ENCODE assay signal across 1 cellular context in genomic region chr9:124511891-124512805, GRCh38.
A peak's percentile ranks its signal among the peaks of the same experiment; 100 is the strongest.
TF ChIP-seq lines count a peak whose summit lies in the region.

No MANE protein-coding gene starts in this region.

TF ChIP-seq in HepG2, 621 proteins besides CTCF, POLR2A, EP300 and RAD21 (continued from another document and continues in another):
- TF ChIP-seq ZBTB26 (CRISPR knock-in tag; IDR thresholded peaks at IDR 0.05; ENCODE audit: borderline replicate concordance): peak; percentile 16; the same call in 1 of the 2 replicates
- no peak for TF ChIP-seq NONO (IDR thresholded peaks at IDR 0.05)
- TF ChIP-seq NONO (CRISPR knock-in tag; conservative IDR thresholded peaks at IDR 0.05): peak; percentile 80
- TF ChIP-seq RFX1 (IDR thresholded peaks at IDR 0.05): no peak
- TF ChIP-seq MTA1 (CRISPR knock-in tag; IDR thresholded peaks at IDR 0.05; ENCODE audit: borderline replicate concordance): peak; percentile 97
- TF ChIP-seq ZNF547 (CRISPR knock-in tag; IDR thresholded peaks at IDR 0.05): no peak
- TF ChIP-seq SMC3 (IDR thresholded peaks at IDR 0.05; ENCODE audit: low read length): no peak
- no peak for TF ChIP-seq BRCA1 (CRISPR knock-in tag; IDR thresholded peaks at IDR 0.05)
- TF ChIP-seq, protein P1, sequence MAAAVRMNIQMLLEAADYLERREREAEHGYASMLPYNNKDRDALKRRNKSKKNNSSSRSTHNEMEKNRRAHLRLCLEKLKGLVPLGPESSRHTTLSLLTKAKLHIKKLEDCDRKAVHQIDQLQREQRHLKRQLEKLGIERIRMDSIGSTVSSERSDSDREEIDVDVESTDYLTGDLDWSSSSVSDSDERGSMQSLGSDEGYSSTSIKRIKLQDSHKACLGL (CRISPR knock-in tag; IDR thresholded peaks at IDR 0.05): peak; percentile 24; the same call in 1 of the 2 replicates
- no peak for TF ChIP-seq MAFF (IDR thresholded peaks at IDR 0.05; ENCODE audit: low read depth, low read length)
- TF ChIP-seq, protein P2, sequence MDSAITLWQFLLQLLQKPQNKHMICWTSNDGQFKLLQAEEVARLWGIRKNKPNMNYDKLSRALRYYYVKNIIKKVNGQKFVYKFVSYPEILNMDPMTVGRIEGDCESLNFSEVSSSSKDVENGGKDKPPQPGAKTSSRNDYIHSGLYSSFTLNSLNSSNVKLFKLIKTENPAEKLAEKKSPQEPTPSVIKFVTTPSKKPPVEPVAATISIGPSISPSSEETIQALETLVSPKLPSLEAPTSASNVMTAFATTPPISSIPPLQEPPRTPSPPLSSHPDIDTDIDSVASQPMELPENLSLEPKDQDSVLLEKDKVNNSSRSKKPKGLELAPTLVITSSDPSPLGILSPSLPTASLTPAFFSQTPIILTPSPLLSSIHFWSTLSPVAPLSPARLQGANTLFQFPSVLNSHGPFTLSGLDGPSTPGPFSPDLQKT (CRISPR knock-in tag; IDR thresholded peaks at IDR 0.05; ENCODE audit: borderline replicate concordance): no peak
- TF ChIP-seq STAG1 (CRISPR knock-in tag; IDR thresholded peaks at IDR 0.05): no peak
- peak; percentile 29; the same call in 1 of the 2 replicates for TF ChIP-seq MLX (CRISPR knock-in tag; IDR thresholded peaks at IDR 0.05)
- TF ChIP-seq, protein P3, sequence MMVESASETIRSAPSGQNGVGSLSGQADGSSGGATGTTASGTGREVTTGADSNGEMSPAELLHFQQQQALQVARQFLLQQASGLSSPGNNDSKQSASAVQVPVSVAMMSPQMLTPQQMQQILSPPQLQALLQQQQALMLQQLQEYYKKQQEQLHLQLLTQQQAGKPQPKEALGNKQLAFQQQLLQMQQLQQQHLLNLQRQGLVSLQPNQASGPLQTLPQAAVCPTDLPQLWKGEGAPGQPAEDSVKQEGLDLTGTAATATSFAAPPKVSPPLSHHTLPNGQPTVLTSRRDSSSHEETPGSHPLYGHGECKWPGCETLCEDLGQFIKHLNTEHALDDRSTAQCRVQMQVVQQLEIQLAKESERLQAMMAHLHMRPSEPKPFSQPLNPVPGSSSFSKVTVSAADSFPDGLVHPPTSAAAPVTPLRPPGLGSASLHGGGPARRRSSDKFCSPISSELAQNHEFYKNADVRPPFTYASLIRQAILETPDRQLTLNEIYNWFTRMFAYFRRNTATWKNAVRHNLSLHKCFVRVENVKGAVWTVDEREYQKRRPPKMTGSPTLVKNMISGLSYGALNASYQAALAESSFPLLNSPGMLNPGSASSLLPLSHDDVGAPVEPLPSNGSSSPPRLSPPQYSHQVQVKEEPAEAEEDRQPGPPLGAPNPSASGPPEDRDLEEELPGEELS (CRISPR knock-in tag; IDR thresholded peaks at IDR 0.05): peak; percentile 60
- TF ChIP-seq, protein P4, sequence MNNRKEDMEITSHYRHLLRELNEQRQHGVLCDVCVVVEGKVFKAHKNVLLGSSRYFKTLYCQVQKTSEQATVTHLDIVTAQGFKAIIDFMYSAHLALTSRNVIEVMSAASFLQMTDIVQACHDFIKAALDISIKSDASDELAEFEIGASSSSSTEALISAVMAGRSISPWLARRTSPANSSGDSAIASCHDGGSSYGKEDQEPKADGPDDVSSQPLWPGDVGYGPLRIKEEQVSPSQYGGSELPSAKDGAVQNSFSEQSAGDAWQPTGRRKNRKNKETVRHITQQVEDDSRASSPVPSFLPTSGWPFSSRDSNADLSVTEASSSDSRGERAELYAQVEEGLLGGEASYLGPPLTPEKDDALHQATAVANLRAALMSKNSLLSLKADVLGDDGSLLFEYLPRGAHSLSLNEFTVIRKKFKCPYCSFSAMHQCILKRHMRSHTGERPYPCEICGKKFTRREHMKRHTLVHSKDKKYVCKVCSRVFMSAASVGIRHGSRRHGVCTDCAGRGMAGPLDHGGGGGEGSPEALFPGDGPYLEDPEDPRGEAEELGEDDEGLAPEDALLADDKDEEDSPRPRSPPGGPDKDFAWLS (CRISPR knock-in tag; IDR thresholded peaks at IDR 0.05; ENCODE audit: borderline replicate concordance): no peak
- TF ChIP-seq ATAD3A (CRISPR knock-in tag; IDR thresholded peaks at IDR 0.05): no peak
- TF ChIP-seq ZNF761 (CRISPR knock-in tag; conservative IDR thresholded peaks at IDR 0.05): 0 out of 2 replicates have a peak, but pooled peaks have one; percentile 47
- TF ChIP-seq CHCHD3 (CRISPR knock-in tag; IDR thresholded peaks at IDR 0.05): no peak
- TF ChIP-seq ZNF414 (CRISPR knock-in tag; IDR thresholded peaks at IDR 0.05): peak; percentile 41; the same call in 1 of the 2 replicates
- TF ChIP-seq ATRX (CRISPR knock-in tag; IDR thresholded peaks at IDR 0.05; ENCODE audit: borderline replicate concordance): no peak
- 0 out of 2 replicates have a peak, but pooled peaks have one; percentile 27 for TF ChIP-seq ZNF205 (CRISPR knock-in tag; IDR thresholded peaks at IDR 0.05)
- peak; percentile 56; the same call in 1 of the 2 replicates for TF ChIP-seq TBX2 (CRISPR knock-in tag; IDR thresholded peaks at IDR 0.05; ENCODE audit: borderline replicate concordance)
- TF ChIP-seq MED8 (CRISPR knock-in tag; IDR thresholded peaks at IDR 0.05; ENCODE audit: insufficient replicate concordance): peak; percentile 20
- TF ChIP-seq ZNF777 (CRISPR knock-in tag; IDR thresholded peaks at IDR 0.05): peak; percentile 10; the same call in 1 of the 2 replicates
- no peak for TF ChIP-seq CAMTA2 (CRISPR knock-in tag; IDR thresholded peaks at IDR 0.05; ENCODE audit: borderline replicate concordance)
- TF ChIP-seq ZNF678 (CRISPR knock-in tag; IDR thresholded peaks at IDR 0.05): no peak
- no peak; the same call in 1 of the 2 replicates for TF ChIP-seq ZNF430 (CRISPR knock-in tag; IDR thresholded peaks at IDR 0.05)
- TF ChIP-seq ZNF124 (CRISPR knock-in tag; IDR thresholded peaks at IDR 0.05): 0 out of 2 replicates have a peak, but pooled peaks have one; percentile 9
- TF ChIP-seq MED13 (CRISPR knock-in tag; IDR thresholded peaks at IDR 0.05): 0 out of 2 replicates have a peak, but pooled peaks have one; percentile 46
- TF ChIP-seq, protein P5, sequence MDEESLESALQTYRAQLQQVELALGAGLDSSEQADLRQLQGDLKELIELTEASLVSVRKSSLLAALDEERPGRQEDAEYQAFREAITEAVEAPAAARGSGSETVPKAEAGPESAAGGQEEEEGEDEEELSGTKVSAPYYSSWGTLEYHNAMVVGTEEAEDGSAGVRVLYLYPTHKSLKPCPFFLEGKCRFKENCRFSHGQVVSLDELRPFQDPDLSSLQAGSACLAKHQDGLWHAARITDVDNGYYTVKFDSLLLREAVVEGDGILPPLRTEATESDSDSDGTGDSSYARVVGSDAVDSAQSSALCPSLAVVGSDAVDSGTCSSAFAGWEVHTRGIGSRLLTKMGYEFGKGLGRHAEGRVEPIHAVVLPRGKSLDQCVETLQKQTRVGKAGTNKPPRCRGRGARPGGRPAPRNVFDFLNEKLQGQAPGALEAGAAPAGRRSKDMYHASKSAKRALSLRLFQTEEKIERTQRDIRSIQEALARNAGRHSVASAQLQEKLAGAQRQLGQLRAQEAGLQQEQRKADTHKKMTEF (CRISPR knock-in tag; IDR thresholded peaks at IDR 0.05): 0 out of 2 replicates have a peak, but pooled peaks have one; percentile 39
- TF ChIP-seq U2AF2 (IDR thresholded peaks at IDR 0.05; ENCODE audit: low read depth, low read length): no peak
- TF ChIP-seq ZNF331 (CRISPR knock-in tag; IDR thresholded peaks at IDR 0.05): peak; percentile 50; the same call in 1 of the 2 replicates
- TF ChIP-seq ZNF674 (CRISPR knock-in tag; IDR thresholded peaks at IDR 0.05; ENCODE audit: low read depth): no peak
- no peak; the same call in 1 of the 2 replicates for TF ChIP-seq NRL (CRISPR knock-in tag; IDR thresholded peaks at IDR 0.05; ENCODE audit: borderline replicate concordance)
- no peak; the same call in none of the 2 replicates for TF ChIP-seq ZNF652 (CRISPR knock-in tag; IDR thresholded peaks at IDR 0.05; ENCODE audit: borderline replicate concordance, low read depth)
- peak; percentile 94 for TF ChIP-seq HNF4A (CRISPR knock-in tag; IDR thresholded peaks at IDR 0.05)
- peak; percentile 81 for TF ChIP-seq HOXA3 (CRISPR knock-in tag; IDR thresholded peaks at IDR 0.05)
- TF ChIP-seq, protein P6, sequence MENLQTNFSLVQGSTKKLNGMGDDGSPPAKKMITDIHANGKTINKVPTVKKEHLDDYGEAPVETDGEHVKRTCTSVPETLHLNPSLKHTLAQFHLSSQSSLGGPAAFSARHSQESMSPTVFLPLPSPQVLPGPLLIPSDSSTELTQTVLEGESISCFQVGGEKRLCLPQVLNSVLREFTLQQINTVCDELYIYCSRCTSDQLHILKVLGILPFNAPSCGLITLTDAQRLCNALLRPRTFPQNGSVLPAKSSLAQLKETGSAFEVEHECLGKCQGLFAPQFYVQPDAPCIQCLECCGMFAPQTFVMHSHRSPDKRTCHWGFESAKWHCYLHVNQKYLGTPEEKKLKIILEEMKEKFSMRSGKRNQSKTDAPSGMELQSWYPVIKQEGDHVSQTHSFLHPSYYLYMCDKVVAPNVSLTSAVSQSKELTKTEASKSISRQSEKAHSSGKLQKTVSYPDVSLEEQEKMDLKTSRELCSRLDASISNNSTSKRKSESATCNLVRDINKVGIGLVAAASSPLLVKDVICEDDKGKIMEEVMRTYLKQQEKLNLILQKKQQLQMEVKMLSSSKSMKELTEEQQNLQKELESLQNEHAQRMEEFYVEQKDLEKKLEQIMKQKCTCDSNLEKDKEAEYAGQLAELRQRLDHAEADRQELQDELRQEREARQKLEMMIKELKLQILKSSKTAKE (CRISPR knock-in tag; IDR thresholded peaks at IDR 0.05; ENCODE audit: borderline replicate concordance): peak; percentile 43; the same call in 1 of the 2 replicates
- TF ChIP-seq ZMAT5 (CRISPR knock-in tag; IDR thresholded peaks at IDR 0.05; ENCODE audit: borderline replicate concordance, low read depth): no peak
- no peak for TF ChIP-seq TMF1 (CRISPR knock-in tag; IDR thresholded peaks at IDR 0.05; ENCODE audit: low read depth)
- TF ChIP-seq KDM3A (CRISPR knock-in tag; IDR thresholded peaks at IDR 0.05; ENCODE audit: low read depth): peak; percentile 76; the same call in 1 of the 2 replicates
- TF ChIP-seq MAF1 (CRISPR knock-in tag; IDR thresholded peaks at IDR 0.05; ENCODE audit: borderline replicate concordance): 0 out of 2 replicates have a peak, but pooled peaks have one; percentile 40
- 0 out of 2 replicates have a peak, but pooled peaks have one; percentile 54 for TF ChIP-seq ZNF431 (CRISPR knock-in tag; IDR thresholded peaks at IDR 0.05; ENCODE audit: borderline replicate concordance, low read depth)
- TF ChIP-seq ZSCAN31 (CRISPR knock-in tag; IDR thresholded peaks at IDR 0.05; ENCODE audit: low read depth): no peak
- TF ChIP-seq, protein P7, sequence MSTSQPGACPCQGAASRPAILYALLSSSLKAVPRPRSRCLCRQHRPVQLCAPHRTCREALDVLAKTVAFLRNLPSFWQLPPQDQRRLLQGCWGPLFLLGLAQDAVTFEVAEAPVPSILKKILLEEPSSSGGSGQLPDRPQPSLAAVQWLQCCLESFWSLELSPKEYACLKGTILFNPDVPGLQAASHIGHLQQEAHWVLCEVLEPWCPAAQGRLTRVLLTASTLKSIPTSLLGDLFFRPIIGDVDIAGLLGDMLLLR (CRISPR knock-in tag; IDR thresholded peaks at IDR 0.05): 0 out of 2 replicates have a peak, but pooled peaks have one; percentile 13
- peak; percentile 44; the same call in 1 of the 2 replicates for TF ChIP-seq ZNF552 (CRISPR knock-in tag; IDR thresholded peaks at IDR 0.05; ENCODE audit: borderline replicate concordance)
- TF ChIP-seq ZZZ3 (CRISPR knock-in tag; IDR thresholded peaks at IDR 0.05; ENCODE audit: borderline replicate concordance): no peak
- TF ChIP-seq KDM1A (CRISPR knock-in tag; IDR thresholded peaks at IDR 0.05): 0 out of 2 replicates have a peak, but pooled peaks have one; percentile 30
- TF ChIP-seq ZNF230 (CRISPR knock-in tag; IDR thresholded peaks at IDR 0.05): peak; percentile 21; the same call in 1 of the 2 replicates
- TF ChIP-seq HNRNPH1 (optimal IDR thresholded peaks at IDR 0.05; ENCODE audit: low read depth, low read length): no peak
- no peak for TF ChIP-seq ZFP36L2 (CRISPR knock-in tag; IDR thresholded peaks at IDR 0.05)
- TF ChIP-seq LCORL (IDR thresholded peaks at IDR 0.05): no peak
- peak; percentile 52 for TF ChIP-seq LCORL (CRISPR knock-in tag; IDR thresholded peaks at IDR 0.05)
- TF ChIP-seq, protein P8, sequence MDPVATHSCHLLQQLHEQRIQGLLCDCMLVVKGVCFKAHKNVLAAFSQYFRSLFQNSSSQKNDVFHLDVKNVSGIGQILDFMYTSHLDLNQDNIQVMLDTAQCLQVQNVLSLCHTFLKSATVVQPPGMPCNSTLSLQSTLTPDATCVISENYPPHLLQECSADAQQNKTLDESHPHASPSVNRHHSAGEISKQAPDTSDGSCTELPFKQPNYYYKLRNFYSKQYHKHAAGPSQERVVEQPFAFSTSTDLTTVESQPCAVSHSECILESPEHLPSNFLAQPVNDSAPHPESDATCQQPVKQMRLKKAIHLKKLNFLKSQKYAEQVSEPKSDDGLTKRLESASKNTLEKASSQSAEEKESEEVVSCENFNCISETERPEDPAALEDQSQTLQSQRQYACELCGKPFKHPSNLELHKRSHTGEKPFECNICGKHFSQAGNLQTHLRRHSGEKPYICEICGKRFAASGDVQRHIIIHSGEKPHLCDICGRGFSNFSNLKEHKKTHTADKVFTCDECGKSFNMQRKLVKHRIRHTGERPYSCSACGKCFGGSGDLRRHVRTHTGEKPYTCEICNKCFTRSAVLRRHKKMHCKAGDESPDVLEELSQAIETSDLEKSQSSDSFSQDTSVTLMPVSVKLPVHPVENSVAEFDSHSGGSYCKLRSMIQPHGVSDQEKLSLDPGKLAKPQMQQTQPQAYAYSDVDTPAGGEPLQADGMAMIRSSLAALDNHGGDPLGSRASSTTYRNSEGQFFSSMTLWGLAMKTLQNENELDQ (CRISPR knock-in tag; IDR thresholded peaks at IDR 0.05; ENCODE audit: borderline replicate concordance): no peak
- TF ChIP-seq HNRNPK (IDR thresholded peaks at IDR 0.05; ENCODE audit: low read depth, low read length, poor library complexity, severe bottlenecking): no peak
